Comparison of ENCODE assay signal across 20 cellular contexts in the genomic region with DNA sequence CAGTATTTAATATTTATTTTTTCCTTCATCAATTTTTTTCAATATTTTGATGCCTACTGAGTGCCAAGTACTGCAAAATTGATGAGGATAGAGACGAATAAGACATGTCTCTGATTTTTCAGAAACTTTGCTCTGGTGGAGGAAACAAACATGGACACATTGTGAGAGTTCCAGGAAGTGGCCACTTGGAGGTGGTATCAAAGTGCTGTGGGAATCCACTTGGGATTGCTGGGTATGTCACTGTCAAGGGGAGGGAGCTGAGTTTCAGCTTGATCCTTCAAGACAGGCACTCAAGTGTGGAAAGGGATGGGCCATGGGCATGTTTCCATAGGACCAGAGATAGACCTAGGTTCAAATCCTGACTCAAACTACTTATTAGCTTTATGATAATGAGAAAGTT. TPM values are rescaled to one million over a fixed set of nuclear protein-coding genes. Genes with fewer than 3 reads are reported as not detected.
DNase-seq lines count a peak whose midpoint lies in the region; ATAC-seq and TF ChIP-seq lines count a peak whose summit lies in the region.
"Had no signal": no experiment of that assay in that cellular context is flagged by ENCODE, and none has a peak within 500 bp of the region (broad histone marks: within the 10 kb centered on the region; RNA-seq: fewer than 3 reads in every experiment).

No MANE protein-coding gene starts in this region.

- H3K4me3 ChIP-seq in A673 (ENCODE audit: low read depth, low read length, poor library complexity, severe bottlenecking) = no peak overlapping the region
- H3K4me3 ChIP-seq in SK-N-SH (ENCODE audit: low read depth in 2 of 2, low read length in 1 of 2) = no peak overlapping the region
- H3K4me3 ChIP-seq in foreskin fibroblast (ENCODE audit: low read depth in 1 of 2, low read length in 2 of 2) = no peak overlapping the region
- H3K4me3 ChIP-seq: MG63, suprapubic skin had no signal

- no peak for ATAC-seq in GM18868 (IDR thresholded peaks at IDR 0.05; ENCODE audit: unreplicated experiment)
- ATAC-seq in HG03439 (IDR thresholded peaks at IDR 0.05; ENCODE audit: unreplicated experiment) = no peak
- ATAC-seq: left ventricle myocardium superior had no signal

- TF ChIP-seq CTCF in A673 (conservative IDR thresholded peaks at IDR 0.05; ENCODE audit: low read depth, low read length) (0 out of 2 replicates have a peak, but pooled peaks have one; percentile 21), GM12873 (IDR thresholded peaks at IDR 0.05; ENCODE audit: insufficient read depth, low read depth, low read length, missing control alignments) (peak; percentile 3), SK-N-SH (IDR thresholded peaks at IDR 0.05) (no peak), foreskin fibroblast (IDR thresholded peaks at IDR 0.05; ENCODE audit: low read depth, low read length) (peak; percentile 3)

- intact Hi-C loops in A673 (cut with micrococcal nuclease; ENCODE audit: unreplicated experiment) = no loop called here

- no peak for TF ChIP-seq EP300 in SK-N-SH (IDR thresholded peaks at IDR 0.05; ENCODE audit: borderline replicate concordance in 1 of 2, low read depth in 1 of 2, low read length in 1 of 2)

- H3K79me2 ChIP-seq in SK-N-SH (ENCODE audit: insufficient read depth) = no peaks in the 10 kb centered on the region

- H3K36me3 ChIP-seq in A673 (ENCODE audit: insufficient read depth, low read length, poor library complexity, severe bottlenecking) (no peaks in the 10 kb centered on the region), SK-N-SH (replicated peaks in 1 of 2; ENCODE audit: control insufficient read depth in 1 of 2, insufficient read depth in 2 of 2, low read length in 1 of 2) (no peaks in the 10 kb centered on the region)
- H3K36me3 ChIP-seq: MG63, neutrophil, suprapubic skin had no signal

- H4K20me1 ChIP-seq in SK-N-SH (ENCODE audit: insufficient read depth) = no peaks in the 10 kb centered on the region

- no peaks in the 10 kb centered on the region for H3F3A ChIP-seq in SK-N-SH (replicated peaks; ENCODE audit: insufficient read depth)

- H3K9me3 ChIP-seq in A673 (ENCODE audit: low read depth, low read length, poor library complexity, severe bottlenecking) (no peaks in the 10 kb centered on the region), SK-N-SH (no peaks in the 10 kb centered on the region)
- H3K9me3 ChIP-seq: MG63, neutrophil, suprapubic skin had no signal

- H3K4me2 ChIP-seq in SK-N-SH = no peak overlapping the region

- CTCF ChIA-PET in A673 (lab: Charles Lee) (no interaction called here), SK-N-SH (lab: Yijun Ruan, JAX) (interaction anchor here (1.1 kb wide), 1 partner anchor 103 kb away, joined by 3 read pairs; no protein-coding TSS in a partner anchor)

- H3K9ac ChIP-seq in SK-N-SH = no peak overlapping the region

- no peak overlapping the region for H3K27ac ChIP-seq in A673 (ENCODE audit: low read depth, low read length, poor library complexity, severe bottlenecking)
- H3K27ac ChIP-seq in SK-N-SH (ENCODE audit: low read depth in 2 of 2, low read length in 1 of 2) = no peak overlapping the region
- H3K27ac ChIP-seq: neutrophil, suprapubic skin had no signal

- H3K27me3 ChIP-seq in A673 (replicated peaks; ENCODE audit: insufficient read depth, low read depth, low read length, poor library complexity) (no peaks in the 10 kb centered on the region), SK-N-SH (ENCODE audit: insufficient read depth) (no peaks in the 10 kb centered on the region)
- H3K27me3 ChIP-seq: MG63, suprapubic skin had no signal

- POLR2A ChIA-PET in A673 (lab: Charles Lee; ENCODE audit: low non-redundant PET) = no interaction called here
- POLR2A ChIA-PET in SK-N-SH (lab: Yijun Ruan, JAX) = no interaction called here

- no peak overlapping the region for H2AFZ ChIP-seq in SK-N-SH (ENCODE audit: low read depth)

- no TSS peak for BruUV-seq in A673 (replicated peaks; lab: Mats Ljungman, UMichigan)

- TF ChIP-seq RAD21 in SK-N-SH (IDR thresholded peaks at IDR 0.05; ENCODE audit: low read length) = no peak

- DNase-seq in A673 (ENCODE audit: low spot score) (peak; percentile 37), SK-N-SH (no peak), foreskin fibroblast (no peak), NCI-H2107 treated with DMSO at 0.1 percent for 48 hours (lab: John Stamatoyannopoulos, UW; ENCODE audit: unreplicated experiment) (no peak), GM03348 (ENCODE audit: low spot score) (no peak)
- DNase-seq: activated naive CD8-positive, alpha-beta T cell treated with anti-CD3 and anti-CD28 coated beads, Interleukin-2, amount 10 ng/mL, durations not matched to agents 7 days and 5 days; CD8-positive, alpha-beta memory T cell; dermis blood vessel endothelial cell; glutamatergic neuron; left ventricle myocardium superior; MG63; NCI-H146; NCI-H2227 treated with DMSO at 0.1 percent for 48 hours; retina; RPMI8226 had no signal

- no peaks in the 10 kb centered on the region for H3K9me2 ChIP-seq in SK-N-SH

- WGBS in SK-N-SH (ENCODE audit: low lambda C conversion rate) = 43% methylated on average over 1 of the region's 1 CpG

- H3K4me1 ChIP-seq in A673 (ENCODE audit: insufficient read depth, low read length, poor library complexity, severe bottlenecking) = no peaks in the 10 kb centered on the region
- no peaks in the 10 kb centered on the region for H3K4me1 ChIP-seq in SK-N-SH (ENCODE audit: control insufficient read depth in 1 of 2, insufficient read depth in 2 of 2, low read depth in 1 of 2, low read length in 1 of 2)
- H3K4me1 ChIP-seq: suprapubic skin had no signal

TF ChIP-seq in SK-N-SH, 30 proteins besides CTCF, POLR2A, EP300 and RAD21:
- TF ChIP-seq, protein P1, sequence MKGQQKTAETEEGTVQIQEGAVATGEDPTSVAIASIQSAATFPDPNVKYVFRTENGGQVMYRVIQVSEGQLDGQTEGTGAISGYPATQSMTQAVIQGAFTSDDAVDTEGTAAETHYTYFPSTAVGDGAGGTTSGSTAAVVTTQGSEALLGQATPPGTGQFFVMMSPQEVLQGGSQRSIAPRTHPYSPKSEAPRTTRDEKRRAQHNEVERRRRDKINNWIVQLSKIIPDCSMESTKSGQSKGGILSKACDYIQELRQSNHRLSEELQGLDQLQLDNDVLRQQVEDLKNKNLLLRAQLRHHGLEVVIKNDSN (IDR thresholded peaks at IDR 0.05; ENCODE audit: borderline replicate concordance, low read depth) = no peak
- no peak for TF ChIP-seq JUND (IDR thresholded peaks at IDR 0.05)
- TF ChIP-seq RFX5 (IDR thresholded peaks at IDR 0.05; ENCODE audit: low read length) = no peak
- peak; percentile 20; the same call in 1 of the 2 replicates for TF ChIP-seq ELF1 (IDR thresholded peaks at IDR 0.05)
- TF ChIP-seq GATA2 (CRISPR knock-in tag; IDR thresholded peaks at IDR 0.05) = no peak

RNA-seq across cellular contexts. Expression of gene ABCC10, which starts 24.5 kb away (rescaled TPM):
- total RNA-seq in A673 (2021) = 37.5 and 46.4 TPM in 2 replicates
- 21.5 and 28.3 TPM in 2 replicates for polyA plus RNA-seq in SK-N-SH (2012; rRNA removed)
- polyA plus RNA-seq in SK-N-SH (2012; cell fraction: cytosol; rRNA removed) = 7.0 and 12.0 TPM in 2 replicates
- 74.8 and 77.9 TPM in 2 replicates for polyA plus RNA-seq in SK-N-SH (2012; cell fraction: nucleus; rRNA removed)

RNA-seq across cellular contexts. Expression of gene ZNF318, which starts 33.4 kb away (rescaled TPM):
- total RNA-seq in A673 (2021) = 22.6 and 23.8 TPM in 2 replicates
- polyA plus RNA-seq in SK-N-SH (2012; rRNA removed) = 6.3 and 7.8 TPM in 2 replicates
- polyA plus RNA-seq in SK-N-SH (2012; cell fraction: cytosol; rRNA removed) = 6.0 and 6.4 TPM in 2 replicates
- polyA plus RNA-seq in SK-N-SH (2012; cell fraction: nucleus; rRNA removed) = 9.8 and 14.8 TPM in 2 replicates

RNA-seq across cellular contexts. Expression of gene DLK2, which starts 52.5 kb away (rescaled TPM):
- total RNA-seq in A673 (2021) = 0.37 and 0.67 TPM in 2 replicates
- polyA plus RNA-seq in SK-N-SH (2012; rRNA removed) = 1.9 and 3.9 TPM in 2 replicates
- polyA plus RNA-seq in SK-N-SH (2012; cell fraction: cytosol; rRNA removed) = 1.4 and 2.0 TPM in 2 replicates
- polyA plus RNA-seq in SK-N-SH (2012; cell fraction: nucleus; rRNA removed) = 1.9 and 2.7 TPM in 2 replicates
